Comparison of ENCODE assay signal across 8 cellular contexts in genomic region chr16:10827691-10828341, GRCh38. TPM values are rescaled to one million over a fixed set of nuclear protein-coding genes. Genes with fewer than 3 reads are reported as not detected.
DNase-seq lines count a peak whose midpoint lies in the region; ATAC-seq and TF ChIP-seq lines count a peak whose summit lies in the region.

No MANE protein-coding gene starts in this region.

- H3K36me3 ChIP-seq in sigmoid colon, result no peaks in the 10 kb centered on the region

- peak; percentile 81 for DNase-seq in Daoy (ENCODE audit: low read depth)
- DNase-seq in astrocyte of the hippocampus (ENCODE audit: low read depth, low spot score), result peak; percentile 97
- peak; percentile 90 to 95 (median 93) for DNase-seq in right cardiac atrium
- peak; percentile 91 for DNase-seq in sigmoid colon
- DNase-seq in DMS53 treated with DMSO at 0.1 percent for 48 hours (lab: John Stamatoyannopoulos, UW; ENCODE audit: unreplicated experiment), result no peak

- H3K27ac ChIP-seq in right cardiac atrium (ENCODE audit: low read length), result peak overlapping the region; percentile 77
- H3K27ac ChIP-seq in sigmoid colon, result peak overlapping the region; percentile 80 to 92 (median 92)

- peak in 1 of 4 donors; percentile 31 for TF ChIP-seq EP300 in sigmoid colon (IDR thresholded peaks at IDR 0.05)

- intact Hi-C loops in right cardiac atrium (cut with DNase I) (loop anchor here in 3 of 4 donors (5.0 to 10.0 kb wide), 4 partner anchors 63 to 89 kb away; no protein-coding TSS in a partner anchor), sigmoid colon (cut with DNase I) (loop anchor here (2.0 to 10.0 kb wide), 3 partner anchors 83 to 243 kb away; partner anchors contain the start of gene EMP2)

- H3K9me3 ChIP-seq in right cardiac atrium (ENCODE audit: control insufficient read depth, low read length) (no peaks in the 10 kb centered on the region), sigmoid colon (no peaks in the 10 kb centered on the region)

- peaks cover 8% of the 10 kb centered on the region for H3K4me1 ChIP-seq in right cardiac atrium (ENCODE audit: control insufficient read depth, insufficient read depth, low read length)
- peaks cover 3 to 32% (median 30%) of the 10 kb centered on the region in 4 donors for H3K4me1 ChIP-seq in sigmoid colon

- no peak for TF ChIP-seq CTCF in sigmoid colon (IDR thresholded peaks at IDR 0.05)

- ATAC-seq in right cardiac atrium, result peak; percentile 85 to 88
- no peak for ATAC-seq in HG03520 (IDR thresholded peaks at IDR 0.05; ENCODE audit: unreplicated experiment)
- no peak for ATAC-seq in GM21825 (IDR thresholded peaks at IDR 0.05; ENCODE audit: unreplicated experiment)
- no peak for ATAC-seq in GM19452 (IDR thresholded peaks at IDR 0.05; ENCODE audit: unreplicated experiment)

- WGBS in right cardiac atrium, result 12% methylated on average over 11 of the region's 11 CpGs
- WGBS in sigmoid colon, 2 donors, result 70 to 78% methylated on average over 11 of the region's 11 CpGs

- no peak for TF ChIP-seq POLR2A in sigmoid colon (IDR thresholded peaks at IDR 0.05)

- H3K4me3 ChIP-seq in right cardiac atrium (ENCODE audit: low read length), result no peak overlapping the region
- H3K4me3 ChIP-seq in sigmoid colon, result no peak overlapping the region

- H3K27me3 ChIP-seq in right cardiac atrium (ENCODE audit: control insufficient read depth, insufficient read depth), result no peaks in the 10 kb centered on the region
- H3K27me3 ChIP-seq in sigmoid colon, result no peaks in the 10 kb centered on the region

RNA-seq across cellular contexts. Expression of gene TVP23A, which starts 9.2 kb away (rescaled TPM):
- total RNA-seq in Daoy (2014; rRNA removed; shearing (Covaris generic)), result not detected in 2 replicates
- total RNA-seq in right cardiac atrium (1 to 10 TPM; 1.9 to 3.2 (median 2.0) TPM), sigmoid colon (under 1 TPM in 3 of 4 donors, not detected in 1; 0.14 to 0.83 (median 0.71) TPM)
- polyA plus RNA-seq in right cardiac atrium (1.4 TPM), sigmoid colon (under 1 TPM in 2 of 3 donors, not detected in 1; 0.46 to 0.98 TPM)

RNA-seq across cellular contexts. Expression of gene CIITA, which starts 49.2 kb away (rescaled TPM):
- not detected in 2 replicates for total RNA-seq in Daoy (2014; rRNA removed; shearing (Covaris generic))
- total RNA-seq in right cardiac atrium, result 1 to 10 TPM; 5.3 to 9.1 (median 7.5) TPM
- polyA plus RNA-seq in right cardiac atrium, result 7.3 TPM
- total RNA-seq in sigmoid colon, result 10 to 100 TPM in 2 of 4 donors, 1 to 10 TPM in 2; 4.9 to 13.6 (median 11.5) TPM
- polyA plus RNA-seq in sigmoid colon, result 10 to 100 TPM in 1 of 3 donors, 1 to 10 TPM in 2; 1.2 to 53.9 (median 2.4) TPM

Comparison
In these comparisons a context has a peak if more than half of its experiments do, and no peak if none do; other contexts are left out.
1. ATAC-seq: peak in right cardiac atrium (2 of 2); none in HG03520 (single experiment), GM21825 (single experiment) and GM19452 (single experiment).